Comparison of ENCODE assay signal across 2 cellular contexts in genomic region chr17:50469671-50470305, GRCh38.
TF ChIP-seq lines count a peak whose summit lies in the region.

No MANE protein-coding gene starts in this region.

TF ChIP-seq in HEK293, 187 proteins besides CTCF, POLR2A, EP300 and RAD21:
- TF ChIP-seq FEZF1 (tag by site-specific recombination; IDR thresholded peaks at IDR 0.05) = no peak
- no peak for TF ChIP-seq RBAK (tag by site-specific recombination; IDR thresholded peaks at IDR 0.05)
- no peak for TF ChIP-seq ZFP3 (tag by site-specific recombination; IDR thresholded peaks at IDR 0.05; ENCODE audit: low read depth)
- 0 out of 2 replicates have a peak, but pooled peaks have one; percentile 33 for TF ChIP-seq KLF1 (tag by site-specific recombination; IDR thresholded peaks at IDR 0.05)

TF ChIP-seq in H1, 55 proteins besides CTCF, POLR2A, EP300 and RAD21:
- TF ChIP-seq SP2 (IDR thresholded peaks at IDR 0.05; ENCODE audit: low read length) (no peak), CBX8 (IDR thresholded peaks at IDR 0.05; ENCODE audit: borderline replicate concordance, low read depth, low read length) (no peak), SIRT6 (IDR thresholded peaks at IDR 0.05; ENCODE audit: low read length) (no peak), EZH2 (IDR thresholded peaks at IDR 0.05; ENCODE audit: low read depth, low read length, severe bottlenecking) (no peak), HDAC6 (IDR thresholded peaks at IDR 0.05; ENCODE audit: low read depth, low read length) (no peak), PHF8 (conservative IDR thresholded peaks at IDR 0.05; ENCODE audit: low read depth, low read length) (no peak), BACH1 (IDR thresholded peaks at IDR 0.05; ENCODE audit: low read length) (no peak), SP4 (IDR thresholded peaks at IDR 0.05; ENCODE audit: low read length) (no peak), ATF3 (IDR thresholded peaks at IDR 0.05; ENCODE audit: insufficient read depth, low read depth, low read length) (no peak)
TF ChIP-seq in H1: peak in this region for 0.
